ENCODE assay signal across 1 cellular context in the genomic region with DNA sequence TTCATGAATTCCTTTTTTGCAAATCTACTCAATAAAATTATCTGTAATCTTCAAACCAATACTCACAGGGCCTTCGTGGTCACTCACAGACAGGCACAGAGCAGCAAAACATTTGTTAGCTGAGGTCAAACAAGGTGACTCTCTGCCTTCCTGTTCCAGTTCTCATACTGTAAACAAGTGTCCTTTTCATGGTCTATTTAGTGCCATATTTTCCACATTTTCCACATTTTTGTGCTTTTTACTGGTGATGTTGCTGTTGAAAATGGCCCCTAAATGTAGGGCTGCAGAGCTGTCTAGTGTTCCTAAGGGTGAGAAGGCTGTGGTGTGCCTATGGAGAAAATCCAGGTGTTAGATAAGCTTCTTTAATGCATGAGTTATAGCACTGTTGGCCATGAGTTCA.
A peak's percentile ranks its signal among the peaks of the same experiment; 100 is the strongest.
TF ChIP-seq lines count a peak whose summit lies in the region.

No MANE protein-coding gene starts in this region.

TF ChIP-seq in HepG2, 621 proteins besides CTCF, POLR2A, EP300 and RAD21 (continued from another document and continues in another):
- TF ChIP-seq RXRB (CRISPR knock-in tag; IDR thresholded peaks at IDR 0.05; ENCODE audit: borderline replicate concordance) (peak; percentile 99), ZNF468 (CRISPR knock-in tag; IDR thresholded peaks at IDR 0.05) (no peak), MIXL1 (CRISPR knock-in tag; IDR thresholded peaks at IDR 0.05) (peak; percentile 74), ISL2 (CRISPR knock-in tag; IDR thresholded peaks at IDR 0.05) (peak; percentile 69), ELF3 (CRISPR knock-in tag; IDR thresholded peaks at IDR 0.05) (peak; percentile 51; the same call in 1 of the 2 replicates), ASH2L (IDR thresholded peaks at IDR 0.05; ENCODE audit: insufficient read length, low read depth, low read length) (peak; percentile 37), RARA (CRISPR knock-in tag; IDR thresholded peaks at IDR 0.05) (peak; percentile 81), SAP130 (CRISPR knock-in tag; IDR thresholded peaks at IDR 0.05; ENCODE audit: low read depth) (peak; percentile 78), ARNTL (CRISPR knock-in tag; IDR thresholded peaks at IDR 0.05) (no peak), ZKSCAN8 (CRISPR knock-in tag; IDR thresholded peaks at IDR 0.05; ENCODE audit: borderline replicate concordance) (peak; percentile 86; the same call in 1 of the 2 replicates), TEAD3 (CRISPR knock-in tag; optimal IDR thresholded peaks at IDR 0.05; ENCODE audit: borderline replicate concordance) (peak; percentile 89), KDM6A (CRISPR knock-in tag; IDR thresholded peaks at IDR 0.05; ENCODE audit: low read depth) (peak; percentile 55; the same call in 1 of the 2 replicates), ZNF629 (CRISPR knock-in tag; conservative IDR thresholded peaks at IDR 0.05) (no peak), MATR3 (CRISPR knock-in tag; IDR thresholded peaks at IDR 0.05) (no peak), ZNF225 (CRISPR knock-in tag; IDR thresholded peaks at IDR 0.05) (no peak), KMT2B (CRISPR knock-in tag; IDR thresholded peaks at IDR 0.05) (no peak), TCF7 (IDR thresholded peaks at IDR 0.05; ENCODE audit: low read depth) (peak; percentile 42; the same call in 1 of the 2 replicates), ZFX (CRISPR knock-in tag; IDR thresholded peaks at IDR 0.05; ENCODE audit: low read depth) (peak; percentile 39), ZNF83 (CRISPR knock-in tag; IDR thresholded peaks at IDR 0.05; ENCODE audit: borderline replicate concordance) (no peak), SIN3A (IDR thresholded peaks at IDR 0.05; ENCODE audit: borderline replicate concordance, low read depth, low read length) (no peak), HNF4G (IDR thresholded peaks at IDR 0.05; ENCODE audit: borderline replicate concordance, low read depth, low read length) (no peak), HNF4G (CRISPR knock-in tag; IDR thresholded peaks at IDR 0.05; ENCODE audit: borderline replicate concordance, low read depth) (no peak; the same call in 1 of the 2 replicates), ZBTB7B (CRISPR knock-in tag; IDR thresholded peaks at IDR 0.05) (no peak), NCOA2 (CRISPR knock-in tag; IDR thresholded peaks at IDR 0.05) (peak; percentile 84), TGIF2 (CRISPR knock-in tag; IDR thresholded peaks at IDR 0.05) (no peak), ETV5 (CRISPR knock-in tag; IDR thresholded peaks at IDR 0.05; ENCODE audit: borderline replicate concordance) (peak; percentile 73; the same call in 1 of the 2 replicates), ZNF644 (CRISPR knock-in tag; IDR thresholded peaks at IDR 0.05; ENCODE audit: low read depth) (0 out of 2 replicates have a peak, but pooled peaks have one; percentile 61), NR2C2 (CRISPR knock-in tag; IDR thresholded peaks at IDR 0.05; ENCODE audit: borderline replicate concordance) (0 out of 2 replicates have a peak, but pooled peaks have one; percentile 12), PAWR (CRISPR knock-in tag; IDR thresholded peaks at IDR 0.05; ENCODE audit: borderline replicate concordance) (no peak)
- TF ChIP-seq, protein P1, sequence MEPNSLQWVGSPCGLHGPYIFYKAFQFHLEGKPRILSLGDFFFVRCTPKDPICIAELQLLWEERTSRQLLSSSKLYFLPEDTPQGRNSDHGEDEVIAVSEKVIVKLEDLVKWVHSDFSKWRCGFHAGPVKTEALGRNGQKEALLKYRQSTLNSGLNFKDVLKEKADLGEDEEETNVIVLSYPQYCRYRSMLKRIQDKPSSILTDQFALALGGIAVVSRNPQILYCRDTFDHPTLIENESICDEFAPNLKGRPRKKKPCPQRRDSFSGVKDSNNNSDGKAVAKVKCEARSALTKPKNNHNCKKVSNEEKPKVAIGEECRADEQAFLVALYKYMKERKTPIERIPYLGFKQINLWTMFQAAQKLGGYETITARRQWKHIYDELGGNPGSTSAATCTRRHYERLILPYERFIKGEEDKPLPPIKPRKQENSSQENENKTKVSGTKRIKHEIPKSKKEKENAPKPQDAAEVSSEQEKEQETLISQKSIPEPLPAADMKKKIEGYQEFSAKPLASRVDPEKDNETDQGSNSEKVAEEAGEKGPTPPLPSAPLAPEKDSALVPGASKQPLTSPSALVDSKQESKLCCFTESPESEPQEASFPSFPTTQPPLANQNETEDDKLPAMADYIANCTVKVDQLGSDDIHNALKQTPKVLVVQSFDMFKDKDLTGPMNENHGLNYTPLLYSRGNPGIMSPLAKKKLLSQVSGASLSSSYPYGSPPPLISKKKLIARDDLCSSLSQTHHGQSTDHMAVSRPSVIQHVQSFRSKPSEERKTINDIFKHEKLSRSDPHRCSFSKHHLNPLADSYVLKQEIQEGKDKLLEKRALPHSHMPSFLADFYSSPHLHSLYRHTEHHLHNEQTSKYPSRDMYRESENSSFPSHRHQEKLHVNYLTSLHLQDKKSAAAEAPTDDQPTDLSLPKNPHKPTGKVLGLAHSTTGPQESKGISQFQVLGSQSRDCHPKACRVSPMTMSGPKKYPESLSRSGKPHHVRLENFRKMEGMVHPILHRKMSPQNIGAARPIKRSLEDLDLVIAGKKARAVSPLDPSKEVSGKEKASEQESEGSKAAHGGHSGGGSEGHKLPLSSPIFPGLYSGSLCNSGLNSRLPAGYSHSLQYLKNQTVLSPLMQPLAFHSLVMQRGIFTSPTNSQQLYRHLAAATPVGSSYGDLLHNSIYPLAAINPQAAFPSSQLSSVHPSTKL (CRISPR knock-in tag; IDR thresholded peaks at IDR 0.05), result peak; percentile 82
- TF ChIP-seq, protein P2, sequence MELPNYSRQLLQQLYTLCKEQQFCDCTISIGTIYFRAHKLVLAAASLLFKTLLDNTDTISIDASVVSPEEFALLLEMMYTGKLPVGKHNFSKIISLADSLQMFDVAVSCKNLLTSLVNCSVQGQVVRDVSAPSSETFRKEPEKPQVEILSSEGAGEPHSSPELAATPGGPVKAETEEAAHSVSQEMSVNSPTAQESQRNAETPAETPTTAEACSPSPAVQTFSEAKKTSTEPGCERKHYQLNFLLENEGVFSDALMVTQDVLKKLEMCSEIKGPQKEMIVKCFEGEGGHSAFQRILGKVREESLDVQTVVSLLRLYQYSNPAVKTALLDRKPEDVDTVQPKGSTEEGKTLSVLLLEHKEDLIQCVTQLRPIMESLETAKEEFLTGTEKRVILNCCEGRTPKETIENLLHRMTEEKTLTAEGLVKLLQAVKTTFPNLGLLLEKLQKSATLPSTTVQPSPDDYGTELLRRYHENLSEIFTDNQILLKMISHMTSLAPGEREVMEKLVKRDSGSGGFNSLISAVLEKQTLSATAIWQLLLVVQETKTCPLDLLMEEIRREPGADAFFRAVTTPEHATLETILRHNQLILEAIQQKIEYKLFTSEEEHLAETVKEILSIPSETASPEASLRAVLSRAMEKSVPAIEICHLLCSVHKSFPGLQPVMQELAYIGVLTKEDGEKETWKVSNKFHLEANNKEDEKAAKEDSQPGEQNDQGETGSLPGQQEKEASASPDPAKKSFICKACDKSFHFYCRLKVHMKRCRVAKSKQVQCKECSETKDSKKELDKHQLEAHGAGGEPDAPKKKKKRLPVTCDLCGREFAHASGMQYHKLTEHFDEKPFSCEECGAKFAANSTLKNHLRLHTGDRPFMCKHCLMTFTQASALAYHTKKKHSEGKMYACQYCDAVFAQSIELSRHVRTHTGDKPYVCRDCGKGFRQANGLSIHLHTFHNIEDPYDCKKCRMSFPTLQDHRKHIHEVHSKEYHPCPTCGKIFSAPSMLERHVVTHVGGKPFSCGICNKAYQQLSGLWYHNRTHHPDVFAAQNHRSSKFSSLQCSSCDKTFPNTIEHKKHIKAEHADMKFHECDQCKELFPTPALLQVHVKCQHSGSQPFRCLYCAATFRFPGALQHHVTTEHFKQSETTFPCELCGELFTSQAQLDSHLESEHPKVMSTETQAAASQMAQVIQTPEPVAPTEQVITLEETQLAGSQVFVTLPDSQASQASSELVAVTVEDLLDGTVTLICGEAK (IDR thresholded peaks at IDR 0.05), result no peak
- TF ChIP-seq, protein P2 (CRISPR knock-in tag; IDR thresholded peaks at IDR 0.05), result no peak
- TF ChIP-seq, protein P3, sequence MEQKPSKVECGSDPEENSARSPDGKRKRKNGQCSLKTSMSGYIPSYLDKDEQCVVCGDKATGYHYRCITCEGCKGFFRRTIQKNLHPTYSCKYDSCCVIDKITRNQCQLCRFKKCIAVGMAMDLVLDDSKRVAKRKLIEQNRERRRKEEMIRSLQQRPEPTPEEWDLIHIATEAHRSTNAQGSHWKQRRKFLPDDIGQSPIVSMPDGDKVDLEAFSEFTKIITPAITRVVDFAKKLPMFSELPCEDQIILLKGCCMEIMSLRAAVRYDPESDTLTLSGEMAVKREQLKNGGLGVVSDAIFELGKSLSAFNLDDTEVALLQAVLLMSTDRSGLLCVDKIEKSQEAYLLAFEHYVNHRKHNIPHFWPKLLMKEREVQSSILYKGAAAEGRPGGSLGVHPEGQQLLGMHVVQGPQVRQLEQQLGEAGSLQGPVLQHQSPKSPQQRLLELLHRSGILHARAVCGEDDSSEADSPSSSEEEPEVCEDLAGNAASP (CRISPR knock-in tag; IDR thresholded peaks at IDR 0.05; ENCODE audit: borderline replicate concordance), result peak; percentile 99
- TF ChIP-seq, protein P4, sequence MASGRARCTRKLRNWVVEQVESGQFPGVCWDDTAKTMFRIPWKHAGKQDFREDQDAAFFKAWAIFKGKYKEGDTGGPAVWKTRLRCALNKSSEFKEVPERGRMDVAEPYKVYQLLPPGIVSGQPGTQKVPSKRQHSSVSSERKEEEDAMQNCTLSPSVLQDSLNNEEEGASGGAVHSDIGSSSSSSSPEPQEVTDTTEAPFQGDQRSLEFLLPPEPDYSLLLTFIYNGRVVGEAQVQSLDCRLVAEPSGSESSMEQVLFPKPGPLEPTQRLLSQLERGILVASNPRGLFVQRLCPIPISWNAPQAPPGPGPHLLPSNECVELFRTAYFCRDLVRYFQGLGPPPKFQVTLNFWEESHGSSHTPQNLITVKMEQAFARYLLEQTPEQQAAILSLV (CRISPR knock-in tag; IDR thresholded peaks at IDR 0.05; ENCODE audit: borderline replicate concordance), result no peak
- TF ChIP-seq, protein P5, sequence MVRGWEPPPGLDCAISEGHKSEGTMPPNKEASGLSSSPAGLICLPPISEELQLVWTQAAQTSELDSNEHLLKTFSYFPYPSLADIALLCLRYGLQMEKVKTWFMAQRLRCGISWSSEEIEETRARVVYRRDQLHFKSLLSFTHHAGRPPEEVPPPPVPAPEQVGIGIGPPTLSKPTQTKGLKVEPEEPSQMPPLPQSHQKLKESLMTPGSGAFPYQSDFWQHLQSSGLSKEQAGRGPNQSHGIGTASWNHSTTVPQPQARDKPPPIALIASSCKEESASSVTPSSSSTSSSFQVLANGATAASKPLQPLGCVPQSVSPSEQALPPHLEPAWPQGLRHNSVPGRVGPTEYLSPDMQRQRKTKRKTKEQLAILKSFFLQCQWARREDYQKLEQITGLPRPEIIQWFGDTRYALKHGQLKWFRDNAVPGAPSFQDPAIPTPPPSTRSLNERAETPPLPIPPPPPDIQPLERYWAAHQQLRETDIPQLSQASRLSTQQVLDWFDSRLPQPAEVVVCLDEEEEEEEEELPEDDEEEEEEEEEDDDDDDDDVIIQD (CRISPR knock-in tag; IDR thresholded peaks at IDR 0.05; ENCODE audit: low read depth), result peak; percentile 96
- TF ChIP-seq, protein P6, sequence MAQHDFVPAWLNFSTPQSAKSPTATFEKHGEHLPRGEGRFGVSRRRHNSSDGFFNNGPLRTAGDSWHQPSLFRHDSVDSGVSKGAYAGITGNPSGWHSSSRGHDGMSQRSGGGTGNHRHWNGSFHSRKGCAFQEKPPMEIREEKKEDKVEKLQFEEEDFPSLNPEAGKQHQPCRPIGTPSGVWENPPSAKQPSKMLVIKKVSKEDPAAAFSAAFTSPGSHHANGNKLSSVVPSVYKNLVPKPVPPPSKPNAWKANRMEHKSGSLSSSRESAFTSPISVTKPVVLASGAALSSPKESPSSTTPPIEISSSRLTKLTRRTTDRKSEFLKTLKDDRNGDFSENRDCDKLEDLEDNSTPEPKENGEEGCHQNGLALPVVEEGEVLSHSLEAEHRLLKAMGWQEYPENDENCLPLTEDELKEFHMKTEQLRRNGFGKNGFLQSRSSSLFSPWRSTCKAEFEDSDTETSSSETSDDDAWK (CRISPR knock-in tag; IDR thresholded peaks at IDR 0.05), result no peak
- TF ChIP-seq, protein P7, sequence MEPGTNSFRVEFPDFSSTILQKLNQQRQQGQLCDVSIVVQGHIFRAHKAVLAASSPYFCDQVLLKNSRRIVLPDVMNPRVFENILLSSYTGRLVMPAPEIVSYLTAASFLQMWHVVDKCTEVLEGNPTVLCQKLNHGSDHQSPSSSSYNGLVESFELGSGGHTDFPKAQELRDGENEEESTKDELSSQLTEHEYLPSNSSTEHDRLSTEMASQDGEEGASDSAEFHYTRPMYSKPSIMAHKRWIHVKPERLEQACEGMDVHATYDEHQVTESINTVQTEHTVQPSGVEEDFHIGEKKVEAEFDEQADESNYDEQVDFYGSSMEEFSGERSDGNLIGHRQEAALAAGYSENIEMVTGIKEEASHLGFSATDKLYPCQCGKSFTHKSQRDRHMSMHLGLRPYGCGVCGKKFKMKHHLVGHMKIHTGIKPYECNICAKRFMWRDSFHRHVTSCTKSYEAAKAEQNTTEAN (CRISPR knock-in tag; conservative IDR thresholded peaks at IDR 0.05), result no peak
- TF ChIP-seq, protein P8, sequence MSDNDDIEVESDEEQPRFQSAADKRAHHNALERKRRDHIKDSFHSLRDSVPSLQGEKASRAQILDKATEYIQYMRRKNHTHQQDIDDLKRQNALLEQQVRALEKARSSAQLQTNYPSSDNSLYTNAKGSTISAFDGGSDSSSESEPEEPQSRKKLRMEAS (IDR thresholded peaks at IDR 0.05), result no peak; the same call in 1 of the 2 replicates
